Comparison of ENCODE assay signal across 9 cellular contexts in the genomic region with DNA sequence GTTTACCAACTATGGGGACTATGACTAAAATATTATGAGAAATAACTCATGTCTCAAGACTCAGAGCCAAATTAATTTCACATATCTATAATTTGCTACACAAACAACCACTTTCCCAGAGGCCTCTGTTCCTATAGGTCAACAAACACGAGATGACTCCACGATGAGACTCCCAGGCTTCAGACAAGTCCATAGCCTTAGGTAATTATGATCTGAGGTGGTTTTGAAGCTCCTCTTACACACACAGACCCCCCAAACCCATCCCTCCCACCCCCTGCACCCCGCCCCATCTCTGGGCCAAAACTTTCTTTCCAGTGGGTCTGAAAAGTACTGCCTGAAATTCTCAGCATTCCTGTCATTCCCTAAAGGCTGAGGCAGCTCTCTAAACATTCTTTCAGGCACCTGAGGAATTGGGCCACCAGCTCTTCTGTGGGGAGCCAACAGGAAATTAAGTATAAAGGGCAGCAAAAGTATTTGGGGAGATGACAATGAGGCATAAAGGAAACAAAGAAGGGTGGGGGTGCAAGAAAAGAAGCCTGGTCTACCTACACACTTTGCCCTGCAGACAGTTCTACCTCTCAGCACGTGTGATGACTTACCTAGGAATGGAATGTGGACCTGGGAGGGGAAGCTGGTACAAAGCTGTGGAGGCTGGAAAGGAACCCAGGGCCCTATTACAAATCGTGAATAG.
DNase-seq lines count a peak whose midpoint lies in the region; ATAC-seq and TF ChIP-seq lines count a peak whose summit lies in the region.
"Had no signal": no experiment of that assay in that cellular context is flagged by ENCODE, and none has a peak within 500 bp of the region (broad histone marks: within the 10 kb centered on the region; RNA-seq: fewer than 3 reads in every experiment).

No MANE protein-coding gene starts in this region.

- CTCF ChIA-PET in RWPE1 (lab: Yijun Ruan, JAX) = interaction anchor here (0.5 to 1.1 kb wide), 9 partner anchors 15 to 673 kb away, joined by 3 to 8 read pairs (median 4); no protein-coding TSS in a partner anchor

- ATAC-seq in GM18498 (IDR thresholded peaks at IDR 0.05; ENCODE audit: unreplicated experiment) (peak; percentile 21), GM21526 (IDR thresholded peaks at IDR 0.05; ENCODE audit: low FRiP score, unreplicated experiment) (no peak)

- H3K27ac ChIP-seq in RWPE1 = peak overlapping the region; percentile 88
- H3K27ac ChIP-seq: vagina had no signal

- TF ChIP-seq CTCF in RWPE1 (conservative IDR thresholded peaks at IDR 0.05; ENCODE audit: low read depth) (no peak), fibroblast of villous mesenchyme (IDR thresholded peaks at IDR 0.05; ENCODE audit: insufficient read depth, low read depth, low read length) (no peak), retinal pigment epithelial cell (conservative IDR thresholded peaks at IDR 0.05; ENCODE audit: low read depth, low read length) (no peak)

- POLR2A ChIA-PET in RWPE1 (lab: Yijun Ruan, JAX; ENCODE audit: low non-redundant PET) = no interaction called here

- DNase-seq in RWPE1 (ENCODE audit: low spot score) (peak; percentile 91), fibroblast of villous mesenchyme (ENCODE audit: low read depth) (peak; percentile 48), retinal pigment epithelial cell (ENCODE audit: low read depth) (peak; percentile 87), NCI-H1436 treated with DMSO at 0.1 percent for 48 hours (lab: John Stamatoyannopoulos, UW) (no peak), NCI-H748 (lab: John Stamatoyannopoulos, UW; ENCODE audit: unreplicated experiment) (no peak)
- DNase-seq in activated naive CD4-positive, alpha-beta T cell (lab: John Stamatoyannopoulos, UW) = no peak

- H3K4me3 ChIP-seq in fibroblast of villous mesenchyme (ENCODE audit: low read depth, low read length) (no peak overlapping the region), retinal pigment epithelial cell (ENCODE audit: low read length) (no peak overlapping the region)
- H3K4me3 ChIP-seq: vagina had no signal

Comparison
In these comparisons a context has a peak if more than half of its experiments do, and no peak if none do; other contexts are left out.
1. DNase-seq: peak in RWPE1 (single experiment), fibroblast of villous mesenchyme (single experiment) and retinal pigment epithelial cell (single experiment); none in NCI-H1436 treated with DMSO at 0.1 percent for 48 hours (single experiment), NCI-H748 (single experiment) and activated naive CD4-positive, alpha-beta T cell (0 of 4).